In the genomic region with DNA sequence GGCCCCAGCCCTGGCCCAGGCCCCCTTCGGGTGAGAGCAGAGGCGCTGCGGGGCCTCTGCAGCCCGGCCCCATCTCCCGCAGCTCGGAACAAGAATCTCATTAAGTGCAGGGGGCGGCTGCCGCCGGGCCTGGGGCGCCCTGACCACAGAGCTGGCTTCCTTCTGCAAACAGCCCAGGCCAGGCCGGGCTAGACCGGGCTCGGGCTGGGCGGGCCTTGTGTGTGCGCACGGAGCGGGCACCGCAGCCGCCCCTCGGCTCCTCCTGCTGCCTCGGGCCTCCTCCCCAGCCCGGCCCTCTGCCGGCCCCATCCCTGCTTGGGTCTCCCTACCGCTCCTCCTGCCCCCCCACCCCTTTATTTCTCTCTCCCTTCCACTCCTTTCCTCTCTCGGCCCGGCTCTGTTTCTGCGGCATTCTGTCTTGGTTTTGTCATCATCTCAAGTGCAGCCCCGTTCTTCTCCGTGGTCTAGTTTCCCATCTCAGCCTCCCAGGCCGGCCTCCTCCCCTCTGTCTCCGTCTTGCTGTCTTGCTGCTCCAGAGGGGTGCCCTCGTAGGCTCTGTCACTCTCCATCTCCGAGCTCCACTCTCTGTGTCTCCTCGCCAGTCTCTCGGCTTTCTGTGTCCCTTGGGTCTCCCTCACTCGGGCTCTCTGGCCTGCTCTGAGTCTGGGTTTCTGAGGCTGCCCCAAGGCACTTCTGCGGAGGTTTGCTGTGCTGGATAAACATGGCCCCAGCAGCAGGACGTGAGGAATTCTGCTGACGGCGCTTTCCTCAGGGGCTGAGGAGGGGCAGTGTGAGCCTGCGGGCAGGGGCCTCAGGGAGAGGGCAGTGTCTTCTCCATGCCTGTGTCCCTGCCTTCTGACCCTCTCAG, we compare ENCODE assay signal across 16 cellular contexts.
DNase-seq lines count a peak whose midpoint lies in the region; ATAC-seq and TF ChIP-seq lines count a peak whose summit lies in the region.
"Had no signal": no experiment of that assay in that cellular context is flagged by ENCODE, and none has a peak within 500 bp of the region (broad histone marks: within the 10 kb centered on the region; RNA-seq: fewer than 3 reads in every experiment).

No MANE protein-coding gene starts in this region.

- H3K27me3 Mint-ChIP-seq in brain = no peaks in the 10 kb centered on the region
- H3K27me3 Mint-ChIP-seq: stimulated activated naive CD8-positive, alpha-beta T cell treated with anti-CD3 and anti-CD28 coated beads, Interleukin-15, Interleukin-2, amounts not matched to agents 100 ng/mL and 50 ng/mL, for 24 hours had no signal

- H3K36me3 Mint-ChIP-seq in brain = no peaks in the 10 kb centered on the region

- H3K4me1 ChIP-seq in rectal smooth muscle tissue (ENCODE audit: control insufficient read depth, insufficient read depth, low read length) = peaks cover 5% of the 10 kb centered on the region
- H3K4me1 ChIP-seq in PC-9 (replicated peaks; ENCODE audit: insufficient read depth) = no peaks in the 10 kb centered on the region
- no peaks in the 10 kb centered on the region for H3K4me1 ChIP-seq in prostate gland (replicated peaks)
- H3K4me1 ChIP-seq: Peyer's patch had no signal

- H3K36me3 ChIP-seq in H7 (replicated peaks; ENCODE audit: control insufficient read depth, insufficient read depth, low read length) (no peaks in the 10 kb centered on the region), rectal smooth muscle tissue (ENCODE audit: control insufficient read depth, insufficient read depth, low read length) (no peaks in the 10 kb centered on the region), PC-9 (ENCODE audit: low read depth) (no peaks in the 10 kb centered on the region), prostate gland (no peaks in the 10 kb centered on the region)
- H3K36me3 ChIP-seq: Peyer's patch had no signal

- peaks cover 0 to 8% (median 0%) of the 10 kb centered on the region in 5 experiments for H3K9me3 Mint-ChIP-seq in brain
- H3K9me3 Mint-ChIP-seq: stimulated activated naive CD8-positive, alpha-beta T cell treated with anti-CD3 and anti-CD28 coated beads, Interleukin-15, Interleukin-2, amounts not matched to agents 100 ng/mL and 50 ng/mL, for 24 hours had no signal

- no peaks in the 10 kb centered on the region for H3K9me2 ChIP-seq in PC-9 (ENCODE audit: insufficient read depth)

- TF ChIP-seq POLR2A in prostate gland (IDR thresholded peaks at IDR 0.05) = no peak

- H3F3A ChIP-seq in PC-9 (ENCODE audit: insufficient read depth, low read depth) = no peaks in the 10 kb centered on the region

- H3K27ac Mint-ChIP-seq in brain = peak overlapping the region; percentile 28 to 99 (median 92)
- H3K27ac Mint-ChIP-seq: stimulated activated naive CD8-positive, alpha-beta T cell treated with anti-CD3 and anti-CD28 coated beads, Interleukin-15, Interleukin-2, amounts not matched to agents 100 ng/mL and 50 ng/mL, for 24 hours had no signal

- DNase-seq in H7 (peak; percentile 79), iris pigment epithelial cell (ENCODE audit: low read depth) (peak; percentile 23), PC-9 (no peak), NCI-H748 (lab: John Stamatoyannopoulos, UW; ENCODE audit: unreplicated experiment) (no peak), prostate gland (ENCODE audit: low spot score) (no peak)
- DNase-seq: activated naive CD4-positive, alpha-beta T cell; HCEC 1CT; left colon; NCI-H1436 treated with DMSO at 0.1 percent for 48 hours; NCI-H524; Peyer's patch had no signal

- H3K27me3 ChIP-seq in H7 (ENCODE audit: control insufficient read depth, insufficient read depth, low read length) (peaks cover 6% of the 10 kb centered on the region; the same call in 1 of the 2 replicates), rectal smooth muscle tissue (ENCODE audit: control insufficient read depth, insufficient read depth, low read length) (peaks cover 6% of the 10 kb centered on the region), PC-9 (ENCODE audit: insufficient read depth, low read depth) (no peaks in the 10 kb centered on the region), prostate gland (replicated peaks; ENCODE audit: insufficient read depth) (no peaks in the 10 kb centered on the region)
- H3K27me3 ChIP-seq: Peyer's patch had no signal

- H4K20me1 ChIP-seq in PC-9 (ENCODE audit: insufficient read depth) = no peaks in the 10 kb centered on the region

- H3K4me3 ChIP-seq in H7 (ENCODE audit: insufficient read depth, low read depth, low read length) (peak overlapping the region; percentile 21; the same call in 1 of the 2 replicates), rectal smooth muscle tissue (ENCODE audit: low read length) (no peak overlapping the region), PC-9 (no peak overlapping the region), prostate gland (no peak overlapping the region)
- H3K4me3 ChIP-seq: Peyer's patch had no signal

- intact Hi-C loops in PC-9 (cut with micrococcal nuclease; ENCODE audit: unreplicated experiment) (no loop called here), prostate gland (cut with DNase I) (no loop called here)

- peak overlapping the region; percentile 29 to 84 (median 63) for H3K4me3 Mint-ChIP-seq in brain
- H3K4me3 Mint-ChIP-seq: stimulated activated naive CD8-positive, alpha-beta T cell treated with anti-CD3 and anti-CD28 coated beads, Interleukin-15, Interleukin-2, amounts not matched to agents 100 ng/mL and 50 ng/mL, for 24 hours had no signal

- WGBS in prostate gland = 55% methylated on average over 29 of the region's 41 CpGs

- no peaks in the 10 kb centered on the region for H3K79me2 ChIP-seq in PC-9 (ENCODE audit: low read depth)

- peaks cover 82% of the 10 kb centered on the region for H3K4me1 Mint-ChIP-seq in brain

- POLR2A ChIA-PET in PC-9 (lab: Charles Lee; ENCODE audit: unreplicated experiment) = no interaction called here

- H3K9me3 ChIP-seq in PC-9 (ENCODE audit: insufficient read depth, low read depth) = no peaks in the 10 kb centered on the region
- no peaks in the 10 kb centered on the region for H3K9me3 ChIP-seq in prostate gland
- H3K9me3 ChIP-seq: Peyer's patch had no signal

- H3K9ac ChIP-seq in rectal smooth muscle tissue (ENCODE audit: low read length) = no peak overlapping the region

- no TSS peak for BruUV-seq in PC-9 (replicated peaks; lab: Mats Ljungman, UMichigan)

- ATAC-seq in GM21423 (IDR thresholded peaks at IDR 0.05; ENCODE audit: unreplicated experiment) = no peak
- ATAC-seq: left colon had no signal

- H3K4me2 ChIP-seq in PC-9 = no peak overlapping the region

- H2AFZ ChIP-seq in PC-9 = no peak overlapping the region

- peak overlapping the region; percentile 22 for H3K27ac ChIP-seq in rectal smooth muscle tissue (ENCODE audit: low read depth, low read length)
- H3K27ac ChIP-seq in PC-9 = no peak overlapping the region
- H3K27ac ChIP-seq in prostate gland = no peak overlapping the region
- H3K27ac ChIP-seq: VCaP had no signal

- no peak for TF ChIP-seq CTCF in brain (conservative IDR thresholded peaks at IDR 0.05)
- no peak for TF ChIP-seq CTCF in PC-9 (conservative IDR thresholded peaks at IDR 0.05)
- no peak for TF ChIP-seq CTCF in prostate gland (IDR thresholded peaks at IDR 0.05)

- CTCF ChIA-PET in PC-9 (lab: Charles Lee) = interaction anchor here (0.6 kb wide), 1 partner anchor 11 kb away, joined by 10 read pairs; no protein-coding TSS in a partner anchor

Comparison
In these comparisons a context has a peak if more than half of its experiments do, and no peak if none do; other contexts are left out.
1. DNase-seq: peak in H7 (single experiment) and iris pigment epithelial cell (single experiment); none in PC-9 (0 of 2), NCI-H748 (single experiment) and prostate gland (single experiment).